ENCODE assay signal across 8 cellular contexts in the genomic region with DNA sequence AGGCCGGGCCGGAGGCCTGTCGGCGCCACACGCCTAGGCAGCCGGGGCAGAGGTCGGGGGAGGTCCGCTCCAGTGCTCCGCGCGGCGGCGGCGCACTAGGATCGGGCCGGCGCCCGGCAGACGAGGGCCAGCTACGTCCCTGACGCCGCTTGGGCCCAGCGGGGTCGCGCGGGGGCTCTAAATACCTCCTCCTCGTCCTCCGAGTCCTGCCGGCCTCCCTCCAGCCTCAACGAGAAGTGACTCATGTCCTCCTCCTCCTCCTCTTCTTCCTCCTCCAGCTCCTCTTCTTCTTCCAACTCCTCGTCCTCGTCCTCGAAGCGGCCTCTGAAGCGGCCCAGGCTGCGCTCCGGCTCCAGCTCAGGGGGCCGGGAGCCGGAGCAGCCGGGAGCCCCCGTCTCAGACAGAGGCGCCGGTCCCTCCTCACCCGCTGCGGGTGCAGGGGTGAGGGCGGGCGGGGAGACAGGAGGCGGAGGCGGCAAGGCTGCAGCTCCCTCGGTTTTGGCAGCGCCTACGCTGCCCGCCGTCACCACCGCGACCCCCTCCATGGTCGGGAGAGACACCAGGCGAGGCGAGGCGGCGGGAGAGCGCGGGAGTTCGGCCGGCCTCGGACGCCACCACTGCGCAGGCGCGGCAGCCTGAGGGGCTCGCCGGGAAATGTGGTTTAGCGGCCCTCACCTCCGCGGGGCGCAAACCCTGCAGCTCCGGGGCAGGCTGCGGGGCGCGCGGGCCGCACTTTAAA. TPM values are rescaled to one million over a fixed set of nuclear protein-coding genes. Genes with fewer than 3 reads are reported as not detected.
DNase-seq lines count a peak whose midpoint lies in the region; ATAC-seq, FAIRE-seq and TF ChIP-seq lines count a peak whose summit lies in the region.

A gene with protein sequence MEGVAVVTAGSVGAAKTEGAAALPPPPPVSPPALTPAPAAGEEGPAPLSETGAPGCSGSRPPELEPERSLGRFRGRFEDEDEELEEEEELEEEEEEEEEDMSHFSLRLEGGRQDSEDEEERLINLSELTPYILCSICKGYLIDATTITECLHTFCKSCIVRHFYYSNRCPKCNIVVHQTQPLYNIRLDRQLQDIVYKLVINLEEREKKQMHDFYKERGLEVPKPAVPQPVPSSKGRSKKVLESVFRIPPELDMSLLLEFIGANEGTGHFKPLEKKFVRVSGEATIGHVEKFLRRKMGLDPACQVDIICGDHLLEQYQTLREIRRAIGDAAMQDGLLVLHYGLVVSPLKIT (minus strand): TSS at position 619 of the 739 bp plus-strand sequence. CDS start 74 bp downstream, at position 545.

- no peaks in the 10 kb centered on the region for H3K9me3 Mint-ChIP-seq in central memory CD8-positive, alpha-beta T cell

- peak within 1 kb of the TSS; percentile 84 for H3K4me2 ChIP-seq in A549

- POLR2A ChIA-PET in A549 (lab: Yijun Ruan, JAX) = interaction anchor here (0.9 to 2.6 kb wide), 3 partner anchors 10 to 18 kb away, joined by 4 to 8 read pairs (median 6); a partner anchor contains a TSS

- TF ChIP-seq CTCF in A549 (IDR thresholded peaks at IDR 0.05) = no peak

- CTCF ChIA-PET in A549 (lab: Yijun Ruan, JAX) = interaction anchor here (0.8 to 2.3 kb wide), 4 partner anchors 10 to 17 kb away, joined by 3 to 12 read pairs (median 4); no protein-coding TSS in a partner anchor

- H3K4me3 ChIP-seq in A549 = peak within 1 kb of the TSS; percentile 76

- TF ChIP-seq EP300 in A549 (IDR thresholded peaks at IDR 0.05) = no peak

- no peaks in the 10 kb centered on the region for H3K4me1 Mint-ChIP-seq in central memory CD8-positive, alpha-beta T cell

- peak within 1 kb of the TSS; percentile 88 to 97 for H3K27ac ChIP-seq in A549

- ATAC-seq in A549 (peak; percentile 97 to 98), GM18517 (IDR thresholded peaks at IDR 0.05; ENCODE audit: unreplicated experiment) (peak; percentile 68), HG03045 (IDR thresholded peaks at IDR 0.05; ENCODE audit: unreplicated experiment) (peak; percentile 83)
- peak; percentile 86 for ATAC-seq in central memory CD8-positive, alpha-beta T cell (replicated peaks; ENCODE audit: extremely low read depth, poor library complexity, severe bottlenecking)

- no peaks in the 10 kb centered on the region for H3K9me3 ChIP-seq in A549

- WGBS in A549 (ENCODE audit: missing lambda C conversion rate) = 1% methylated on average over 54 of the region's 82 CpGs

- peaks cover 19% of the 10 kb centered on the region for H3K36me3 Mint-ChIP-seq in central memory CD8-positive, alpha-beta T cell (ENCODE audit: insufficient read depth)

- no peaks in the 10 kb centered on the region for H3K27me3 Mint-ChIP-seq in central memory CD8-positive, alpha-beta T cell

- peak; percentile 85 to 90 for DNase-seq in A549 (ENCODE audit: low read depth in 1 of 2, low spot score in 1 of 2)
- DNase-seq in NCI-H2227 treated with DMSO at 0.1 percent for 48 hours (lab: John Stamatoyannopoulos, UW) = peak; percentile 56
- DNase-seq in activated CD4-positive, CD25-positive, alpha-beta regulatory T cell treated with anti-CD3 and anti-CD28 coated beads, Interleukin-2, amount 50 U/mL, for 16 hours (ENCODE audit: low read depth, low spot score) = peak; percentile 38
- peak; percentile 35 to 48 for DNase-seq in central memory CD8-positive, alpha-beta T cell (ENCODE audit: low spot score in 2 of 2)
- peak; percentile 95 for DNase-seq in islet precursor cell
- DNase-seq in stimulated activated CD4-positive, alpha-beta T cell treated with anti-CD3 and anti-CD28 coated beads, Interleukin-12 subunit alpha, Interleukin-12 subunit beta, amount 100 ng/mL, for 4 hours = peak; percentile 73

- no peak for FAIRE-seq in A549 (lab: Jason Lieb, UNC)

- peak; percentile 71 for TF ChIP-seq POLR2A in A549 (IDR thresholded peaks at IDR 0.05; ENCODE audit: low read length)

- H3K4me1 ChIP-seq in A549 = peaks cover 10% of the 10 kb centered on the region; the same call in 2 of the 3 replicates

- H3K4me3 Mint-ChIP-seq in central memory CD8-positive, alpha-beta T cell = peak within 1 kb of the TSS; percentile 95

- no peak for TF ChIP-seq RAD21 in A549 (conservative IDR thresholded peaks at IDR 0.05 in 1 of 2, IDR thresholded peaks at IDR 0.05 in 1 of 2)

- peak within 1 kb of the TSS; percentile 82 for H3K27ac Mint-ChIP-seq in central memory CD8-positive, alpha-beta T cell (ENCODE audit: low read depth)

TF ChIP-seq in A549, 52 proteins besides CTCF, POLR2A, EP300 and RAD21 (continues in another document):
- TF ChIP-seq CHD4 (IDR thresholded peaks at IDR 0.05; ENCODE audit: borderline replicate concordance) (no peak), HDAC2 (IDR thresholded peaks at IDR 0.05) (no peak), FOSL2 (IDR thresholded peaks at IDR 0.05) (no peak), FOSL2 (CRISPR knock-in tag; IDR thresholded peaks at IDR 0.05) (peak; percentile 69), FOXS1 (CRISPR knock-in tag; IDR thresholded peaks at IDR 0.05) (no peak), GATA3 (IDR thresholded peaks at IDR 0.05; ENCODE audit: borderline replicate concordance) (0 out of 2 replicates have a peak, but pooled peaks have one; percentile 11), SMC3 (IDR thresholded peaks at IDR 0.05) (no peak), NPAS2 (CRISPR knock-in tag; IDR thresholded peaks at IDR 0.05; ENCODE audit: borderline replicate concordance) (no peak), EHMT2 (IDR thresholded peaks at IDR 0.05; ENCODE audit: low read depth) (no peak), PHF8 (IDR thresholded peaks at IDR 0.05; ENCODE audit: borderline replicate concordance, low read depth) (peak; percentile 9; the same call in 1 of the 2 replicates), RNF2 (IDR thresholded peaks at IDR 0.05; ENCODE audit: borderline replicate concordance, low read depth) (no peak), CHD2 (IDR thresholded peaks at IDR 0.05; ENCODE audit: low read length, partially characterized antibody) (no peak), MYC (IDR thresholded peaks at IDR 0.05; ENCODE audit: borderline replicate concordance, low read length) (no peak), KDM1A (IDR thresholded peaks at IDR 0.05; ENCODE audit: low read depth) (no peak), HEYL (CRISPR knock-in tag; IDR thresholded peaks at IDR 0.05) (no peak), CEBPB (IDR thresholded peaks at IDR 0.05) (no peak), BHLHE40 (IDR thresholded peaks at IDR 0.05; ENCODE audit: low read depth, low read length) (no peak), KDM5A (IDR thresholded peaks at IDR 0.05) (no peak)
- TF ChIP-seq, protein P1, sequence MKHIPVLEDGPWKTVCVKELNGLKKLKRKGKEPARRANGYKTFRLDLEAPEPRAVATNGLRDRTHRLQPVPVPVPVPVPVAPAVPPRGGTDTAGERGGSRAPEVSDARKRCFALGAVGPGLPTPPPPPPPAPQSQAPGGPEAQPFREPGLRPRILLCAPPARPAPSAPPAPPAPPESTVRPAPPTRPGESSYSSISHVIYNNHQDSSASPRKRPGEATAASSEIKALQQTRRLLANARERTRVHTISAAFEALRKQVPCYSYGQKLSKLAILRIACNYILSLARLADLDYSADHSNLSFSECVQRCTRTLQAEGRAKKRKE (CRISPR knock-in tag; IDR thresholded peaks at IDR 0.05; ENCODE audit: low read depth) = no peak
- TF ChIP-seq, protein P2, sequence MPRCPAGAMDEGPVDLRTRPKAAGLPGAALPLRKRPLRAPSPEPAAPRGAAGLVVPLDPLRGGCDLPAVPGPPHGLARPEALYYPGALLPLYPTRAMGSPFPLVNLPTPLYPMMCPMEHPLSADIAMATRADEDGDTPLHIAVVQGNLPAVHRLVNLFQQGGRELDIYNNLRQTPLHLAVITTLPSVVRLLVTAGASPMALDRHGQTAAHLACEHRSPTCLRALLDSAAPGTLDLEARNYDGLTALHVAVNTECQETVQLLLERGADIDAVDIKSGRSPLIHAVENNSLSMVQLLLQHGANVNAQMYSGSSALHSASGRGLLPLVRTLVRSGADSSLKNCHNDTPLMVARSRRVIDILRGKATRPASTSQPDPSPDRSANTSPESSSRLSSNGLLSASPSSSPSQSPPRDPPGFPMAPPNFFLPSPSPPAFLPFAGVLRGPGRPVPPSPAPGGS (IDR thresholded peaks at IDR 0.05) = peak; percentile 39; the same call in 1 of the 3 replicates
- TF ChIP-seq, protein P3, sequence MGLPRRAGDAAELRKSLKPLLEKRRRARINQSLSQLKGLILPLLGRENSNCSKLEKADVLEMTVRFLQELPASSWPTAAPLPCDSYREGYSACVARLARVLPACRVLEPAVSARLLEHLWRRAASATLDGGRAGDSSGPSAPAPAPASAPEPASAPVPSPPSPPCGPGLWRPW (IDR thresholded peaks at IDR 0.05) = no peak
- TF ChIP-seq, protein P4, sequence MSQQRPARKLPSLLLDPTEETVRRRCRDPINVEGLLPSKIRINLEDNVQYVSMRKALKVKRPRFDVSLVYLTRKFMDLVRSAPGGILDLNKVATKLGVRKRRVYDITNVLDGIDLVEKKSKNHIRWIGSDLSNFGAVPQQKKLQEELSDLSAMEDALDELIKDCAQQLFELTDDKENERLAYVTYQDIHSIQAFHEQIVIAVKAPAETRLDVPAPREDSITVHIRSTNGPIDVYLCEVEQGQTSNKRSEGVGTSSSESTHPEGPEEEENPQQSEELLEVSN (IDR thresholded peaks at IDR 0.05; ENCODE audit: borderline replicate concordance, low read depth) = peak; percentile 97
- TF ChIP-seq, protein P5, sequence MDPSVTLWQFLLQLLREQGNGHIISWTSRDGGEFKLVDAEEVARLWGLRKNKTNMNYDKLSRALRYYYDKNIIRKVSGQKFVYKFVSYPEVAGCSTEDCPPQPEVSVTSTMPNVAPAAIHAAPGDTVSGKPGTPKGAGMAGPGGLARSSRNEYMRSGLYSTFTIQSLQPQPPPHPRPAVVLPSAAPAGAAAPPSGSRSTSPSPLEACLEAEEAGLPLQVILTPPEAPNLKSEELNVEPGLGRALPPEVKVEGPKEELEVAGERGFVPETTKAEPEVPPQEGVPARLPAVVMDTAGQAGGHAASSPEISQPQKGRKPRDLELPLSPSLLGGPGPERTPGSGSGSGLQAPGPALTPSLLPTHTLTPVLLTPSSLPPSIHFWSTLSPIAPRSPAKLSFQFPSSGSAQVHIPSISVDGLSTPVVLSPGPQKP (IDR thresholded peaks at IDR 0.05; ENCODE audit: low read depth, low read length) = no peak

RNA-seq across cellular contexts. Expression of the gene that starts here (rescaled TPM):
- 11.8 and 17.6 TPM in 2 replicates for polyA plus RNA-seq in A549 (2011; rRNA removed)
- polyA plus RNA-seq in A549 (2012; cell fraction: cytosol; rRNA removed) = 6.0 and 6.3 TPM in 2 replicates
- polyA plus RNA-seq in A549 (2012; cell fraction: nucleus; rRNA removed) = 2.8 and 3.1 TPM in 2 replicates
- 11.3 to 13.6 TPM (median 11.8 TPM) in 3 replicates for polyA plus RNA-seq in A549 (2017; fragmentation: RNase III; extraction: RNeasy Plus Mini Kit Qiagen cat#74134 plus additional on column Dnase treatment)
- 2.8 and 4.0 TPM in 2 replicates for polyA minus RNA-seq in A549 (2011; rRNA and poly(A)+ RNA removed)

Comparison
In these comparisons a context has a peak if more than half of its experiments do, and no peak if none do; other contexts are left out.
1. Peak in every context shown above with its lines: DNase-seq, ATAC-seq, H3K4me3 ChIP-seq and H3K27ac ChIP-seq.
2. DNase-seq: peak in every context shown above with its lines; median percentile 95 in islet precursor cell; 88 in A549; 73 in stimulated activated CD4-positive, alpha-beta T cell treated with anti-CD3 and anti-CD28 coated beads, Interleukin-12 subunit alpha, Interleukin-12 subunit beta, amount 100 ng/mL, for 4 hours; 56 in NCI-H2227 treated with DMSO at 0.1 percent for 48 hours; 42 in central memory CD8-positive, alpha-beta T cell; 38 in activated CD4-positive, CD25-positive, alpha-beta regulatory T cell treated with anti-CD3 and anti-CD28 coated beads, Interleukin-2, amount 50 U/mL, for 16 hours.